In the genomic region with DNA sequence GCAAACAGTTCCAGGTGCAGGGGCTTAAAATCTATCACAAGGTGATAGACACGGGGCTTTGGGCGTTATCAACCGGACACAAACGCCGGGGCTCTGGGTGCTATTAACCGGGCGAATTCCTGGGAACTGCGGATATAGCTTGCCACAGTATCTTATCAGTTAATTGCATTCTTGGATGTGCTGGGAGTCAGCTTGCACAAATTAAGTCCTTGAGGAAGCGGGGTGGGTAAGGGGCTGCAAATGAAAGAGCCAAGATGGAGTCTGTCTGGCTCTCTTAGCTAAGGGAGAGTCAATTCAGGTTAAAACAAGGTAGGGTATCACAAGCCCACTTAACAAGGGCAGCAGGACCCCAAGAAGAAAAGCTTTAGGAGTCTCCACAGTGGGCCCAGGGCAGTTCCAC, we compare ENCODE assay signal across 1 cellular context. TPM values are rescaled to one million over a fixed set of nuclear protein-coding genes. Genes with fewer than 3 reads are reported as not detected.
"Had no signal": no experiment of that assay in that cellular context is flagged by ENCODE, and none has a peak within 500 bp of the region (broad histone marks: within the 10 kb centered on the region; RNA-seq: fewer than 3 reads in every experiment).

No MANE protein-coding gene starts in this region.

RNA-seq across cellular contexts. Expression of gene ZAP70, which starts 1.2 kb away (rescaled TPM):
- total RNA-seq: kidney epithelial cell had no signal
